Comparison of ENCODE assay signal across 2 cellular contexts in the genomic region with DNA sequence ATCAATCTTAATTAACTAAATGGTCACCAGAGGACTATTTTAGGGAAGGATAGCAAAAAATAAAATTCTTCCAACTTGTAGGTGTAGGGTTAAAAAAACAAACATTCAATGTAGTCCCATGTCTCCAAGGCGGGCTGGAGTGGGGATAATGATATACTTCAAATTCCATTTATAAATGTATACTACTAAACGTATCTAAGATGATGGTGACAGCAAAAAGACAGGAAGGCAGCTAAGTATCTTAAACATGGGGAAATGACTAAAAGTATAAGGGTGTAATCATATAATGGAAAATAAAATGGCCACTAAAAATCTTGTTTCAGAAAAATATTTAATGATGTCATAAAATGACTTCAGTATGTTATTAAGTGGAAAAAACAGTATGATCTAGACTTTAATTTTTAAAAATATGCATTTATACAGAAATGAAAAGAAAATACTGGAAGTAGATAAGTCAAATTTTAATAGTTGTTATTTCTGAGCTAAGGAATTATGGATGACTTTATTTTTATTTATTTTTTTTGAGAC.
TF ChIP-seq lines count a peak whose summit lies in the region.

No MANE protein-coding gene starts in this region.

TF ChIP-seq in HepG2, 621 proteins besides CTCF, POLR2A, EP300 and RAD21:
- TF ChIP-seq, protein P1, sequence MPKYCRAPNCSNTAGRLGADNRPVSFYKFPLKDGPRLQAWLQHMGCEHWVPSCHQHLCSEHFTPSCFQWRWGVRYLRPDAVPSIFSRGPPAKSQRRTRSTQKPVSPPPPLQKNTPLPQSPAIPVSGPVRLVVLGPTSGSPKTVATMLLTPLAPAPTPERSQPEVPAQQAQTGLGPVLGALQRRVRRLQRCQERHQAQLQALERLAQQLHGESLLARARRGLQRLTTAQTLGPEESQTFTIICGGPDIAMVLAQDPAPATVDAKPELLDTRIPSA (CRISPR knock-in tag; IDR thresholded peaks at IDR 0.05; ENCODE audit: borderline replicate concordance), result no peak
- TF ChIP-seq, protein P2, sequence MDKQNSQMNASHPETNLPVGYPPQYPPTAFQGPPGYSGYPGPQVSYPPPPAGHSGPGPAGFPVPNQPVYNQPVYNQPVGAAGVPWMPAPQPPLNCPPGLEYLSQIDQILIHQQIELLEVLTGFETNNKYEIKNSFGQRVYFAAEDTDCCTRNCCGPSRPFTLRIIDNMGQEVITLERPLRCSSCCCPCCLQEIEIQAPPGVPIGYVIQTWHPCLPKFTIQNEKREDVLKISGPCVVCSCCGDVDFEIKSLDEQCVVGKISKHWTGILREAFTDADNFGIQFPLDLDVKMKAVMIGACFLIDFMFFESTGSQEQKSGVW (CRISPR knock-in tag; IDR thresholded peaks at IDR 0.05; ENCODE audit: borderline replicate concordance), result no peak
- TF ChIP-seq, protein P3, sequence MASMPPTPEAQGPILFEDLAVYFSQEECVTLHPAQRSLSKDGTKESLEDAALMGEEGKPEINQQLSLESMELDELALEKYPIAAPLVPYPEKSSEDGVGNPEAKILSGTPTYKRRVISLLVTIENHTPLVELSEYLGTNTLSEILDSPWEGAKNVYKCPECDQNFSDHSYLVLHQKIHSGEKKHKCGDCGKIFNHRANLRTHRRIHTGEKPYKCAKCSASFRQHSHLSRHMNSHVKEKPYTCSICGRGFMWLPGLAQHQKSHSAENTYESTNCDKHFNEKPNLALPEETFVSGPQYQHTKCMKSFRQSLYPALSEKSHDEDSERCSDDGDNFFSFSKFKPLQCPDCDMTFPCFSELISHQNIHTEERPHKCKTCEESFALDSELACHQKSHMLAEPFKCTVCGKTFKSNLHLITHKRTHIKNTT (CRISPR knock-in tag; IDR thresholded peaks at IDR 0.05), result no peak
- TF ChIP-seq ATF7 (IDR thresholded peaks at IDR 0.05) (peak; percentile 74), ATF7 (CRISPR knock-in tag; IDR thresholded peaks at IDR 0.05) (no peak)
TF ChIP-seq in HepG2: peak in this region for 1.

TF ChIP-seq in neural cell, 6 proteins besides CTCF, POLR2A, EP300 and RAD21:
- no peak for TF ChIP-seq TAF1 (IDR thresholded peaks at IDR 0.05; ENCODE audit: low read depth)
- peak; percentile 67 for TF ChIP-seq POLR2AphosphoS5 (IDR thresholded peaks at IDR 0.05)
- TF ChIP-seq, protein P4, sequence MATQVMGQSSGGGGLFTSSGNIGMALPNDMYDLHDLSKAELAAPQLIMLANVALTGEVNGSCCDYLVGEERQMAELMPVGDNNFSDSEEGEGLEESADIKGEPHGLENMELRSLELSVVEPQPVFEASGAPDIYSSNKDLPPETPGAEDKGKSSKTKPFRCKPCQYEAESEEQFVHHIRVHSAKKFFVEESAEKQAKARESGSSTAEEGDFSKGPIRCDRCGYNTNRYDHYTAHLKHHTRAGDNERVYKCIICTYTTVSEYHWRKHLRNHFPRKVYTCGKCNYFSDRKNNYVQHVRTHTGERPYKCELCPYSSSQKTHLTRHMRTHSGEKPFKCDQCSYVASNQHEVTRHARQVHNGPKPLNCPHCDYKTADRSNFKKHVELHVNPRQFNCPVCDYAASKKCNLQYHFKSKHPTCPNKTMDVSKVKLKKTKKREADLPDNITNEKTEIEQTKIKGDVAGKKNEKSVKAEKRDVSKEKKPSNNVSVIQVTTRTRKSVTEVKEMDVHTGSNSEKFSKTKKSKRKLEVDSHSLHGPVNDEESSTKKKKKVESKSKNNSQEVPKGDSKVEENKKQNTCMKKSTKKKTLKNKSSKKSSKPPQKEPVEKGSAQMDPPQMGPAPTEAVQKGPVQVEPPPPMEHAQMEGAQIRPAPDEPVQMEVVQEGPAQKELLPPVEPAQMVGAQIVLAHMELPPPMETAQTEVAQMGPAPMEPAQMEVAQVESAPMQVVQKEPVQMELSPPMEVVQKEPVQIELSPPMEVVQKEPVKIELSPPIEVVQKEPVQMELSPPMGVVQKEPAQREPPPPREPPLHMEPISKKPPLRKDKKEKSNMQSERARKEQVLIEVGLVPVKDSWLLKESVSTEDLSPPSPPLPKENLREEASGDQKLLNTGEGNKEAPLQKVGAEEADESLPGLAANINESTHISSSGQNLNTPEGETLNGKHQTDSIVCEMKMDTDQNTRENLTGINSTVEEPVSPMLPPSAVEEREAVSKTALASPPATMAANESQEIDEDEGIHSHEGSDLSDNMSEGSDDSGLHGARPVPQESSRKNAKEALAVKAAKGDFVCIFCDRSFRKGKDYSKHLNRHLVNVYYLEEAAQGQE (IDR thresholded peaks at IDR 0.05; ENCODE audit: borderline replicate concordance), result no peak
TF ChIP-seq in neural cell: peak in this region for 1.
